In the genomic region with DNA sequence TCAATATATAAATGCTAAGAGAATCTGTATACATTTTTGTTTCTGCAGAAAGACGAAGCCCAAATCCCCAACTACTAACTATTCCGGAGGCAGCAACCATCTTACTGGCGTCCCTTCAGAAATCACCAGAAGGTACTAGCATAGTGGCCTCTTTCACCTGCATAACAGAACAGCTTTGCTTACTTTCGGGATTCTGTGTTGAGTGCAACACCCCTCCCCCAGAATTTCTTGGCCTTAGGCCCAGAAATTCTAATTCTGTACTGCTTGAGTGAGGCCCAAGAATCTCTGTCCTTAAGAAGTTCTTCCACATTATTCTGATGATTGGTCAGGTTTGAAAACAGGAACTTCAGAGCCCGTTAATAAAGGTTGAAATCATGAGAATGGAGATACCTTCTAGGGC, we compare ENCODE assay signal across 15 cellular contexts. TPM values are rescaled to one million over a fixed set of nuclear protein-coding genes. Genes with fewer than 3 reads are reported as not detected.
DNase-seq lines count a peak whose midpoint lies in the region; ATAC-seq, FAIRE-seq and TF ChIP-seq lines count a peak whose summit lies in the region.
"Had no signal": no experiment of that assay in that cellular context is flagged by ENCODE, and none has a peak within 500 bp of the region (broad histone marks: within the 10 kb centered on the region; RNA-seq: fewer than 3 reads in every experiment).

No MANE protein-coding gene starts in this region.

- TF ChIP-seq POLR2A in thyroid gland (IDR thresholded peaks at IDR 0.05) = peak in 1 of 2 donors; percentile 82

- peak; percentile 51 for ATAC-seq in Right ventricle myocardium inferior

- H3K27me3 ChIP-seq in astrocyte (ENCODE audit: insufficient read depth, low read length) (no peaks in the 10 kb centered on the region), thyroid gland (no peaks in the 10 kb centered on the region), colonic mucosa (peaks cover 17% of the 10 kb centered on the region)
- H3K27me3 ChIP-seq: dorsolateral prefrontal cortex, Peyer's patch had no signal

- H3K79me2 ChIP-seq in astrocyte (ENCODE audit: insufficient read depth, low read length) = no peaks in the 10 kb centered on the region

- peaks cover 3% of the 10 kb centered on the region for H3K4me1 ChIP-seq in astrocyte (ENCODE audit: insufficient read depth, low read length)
- H3K4me1 ChIP-seq in thyroid gland = peaks cover 14 to 17% of the 10 kb centered on the region in 2 donors
- no peaks in the 10 kb centered on the region for H3K4me1 ChIP-seq in colonic mucosa
- H3K4me1 ChIP-seq: Peyer's patch had no signal

- intact Hi-C loops in Right ventricle myocardium inferior (cut with DNase I) = loop anchor here (10.0 kb wide), 2 partner anchors 76 to 156 kb away; a partner anchor contains a TSS
- intact Hi-C loops in cardiac septum (cut with DNase I) = no loop called here
- intact Hi-C loops in thyroid gland (cut with DNase I) = no loop called here
- intact Hi-C loops in colonic mucosa (cut with DNase I) = no loop called here

- H3K9ac ChIP-seq in astrocyte (ENCODE audit: low read length) = no peak overlapping the region
- no peak overlapping the region for H3K9ac ChIP-seq in colonic mucosa (ENCODE audit: low read depth in 2 of 2, low read length in 2 of 2)

- H3K27ac ChIP-seq in astrocyte (ENCODE audit: low read depth, low read length) (no peak overlapping the region), thyroid gland (peak overlapping the region; percentile 85 to 90 (median 89)), colonic mucosa (no peak overlapping the region)
- H3K27ac ChIP-seq: Peyer's patch had no signal

- FAIRE-seq in astrocyte (lab: Jason Lieb, UNC) = no peak

- peaks cover 21% of the 10 kb centered on the region for H3K4me1 Mint-ChIP-seq in astrocyte (ENCODE audit: low read depth, unreplicated experiment)
- peaks cover 27% of the 10 kb centered on the region for H3K4me1 Mint-ChIP-seq in osteocyte (ENCODE audit: unreplicated experiment)

- DNase-seq in Right ventricle myocardium inferior (ENCODE audit: missing footprints) (no peak), cardiac septum (ENCODE audit: low spot score) (no peak), astrocyte (ENCODE audit: low read depth) (no peak), kidney glomerular epithelial cell (lab: John Stamatoyannopoulos, UW) (peak; percentile 89), thyroid gland (peak; percentile 84 to 86), osteocyte (ENCODE audit: extremely low spot score, unreplicated experiment) (no peak), A172 (ENCODE audit: low spot score) (no peak), colonic mucosa (no peak)
- DNase-seq: activated CD8-positive, alpha-beta memory T cell treated with anti-CD3 and anti-CD28 coated beads for 24 hours; dorsolateral prefrontal cortex; islet precursor cell; MV-4-11; NCI-H510A; Peyer's patch; T1000 had no signal

- H3K27me3 Mint-ChIP-seq in astrocyte (ENCODE audit: low read depth, unreplicated experiment) = no peaks in the 10 kb centered on the region
- no peaks in the 10 kb centered on the region for H3K27me3 Mint-ChIP-seq in osteocyte (ENCODE audit: unreplicated experiment)

- H3K9me3 Mint-ChIP-seq in astrocyte (ENCODE audit: unreplicated experiment) (no peaks in the 10 kb centered on the region), osteocyte (ENCODE audit: unreplicated experiment) (no peaks in the 10 kb centered on the region)

- H3K4me2 ChIP-seq in astrocyte (ENCODE audit: low read length) = no peak overlapping the region

- H3K36me3 Mint-ChIP-seq in astrocyte (ENCODE audit: low read depth, unreplicated experiment) (peaks cover 2% of the 10 kb centered on the region), osteocyte (ENCODE audit: unreplicated experiment) (peaks cover 3% of the 10 kb centered on the region)

- H4K20me1 ChIP-seq in astrocyte (ENCODE audit: insufficient read depth, low read length) = no peaks in the 10 kb centered on the region

- no peaks in the 10 kb centered on the region for H3K36me3 ChIP-seq in astrocyte (ENCODE audit: insufficient read depth, low read length)
- H3K36me3 ChIP-seq in thyroid gland = no peaks in the 10 kb centered on the region
- no peaks in the 10 kb centered on the region for H3K36me3 ChIP-seq in colonic mucosa
- H3K36me3 ChIP-seq: Peyer's patch had no signal

- no peak overlapping the region for H3K27ac Mint-ChIP-seq in astrocyte (ENCODE audit: unreplicated experiment)
- no peak overlapping the region for H3K27ac Mint-ChIP-seq in osteocyte (ENCODE audit: unreplicated experiment)

- peak overlapping the region; percentile 87 for H3K4me3 Mint-ChIP-seq in astrocyte (ENCODE audit: unreplicated experiment)
- no peak overlapping the region for H3K4me3 Mint-ChIP-seq in osteocyte (ENCODE audit: unreplicated experiment)

- H3K4me3 ChIP-seq in astrocyte (ENCODE audit: insufficient read depth, low read depth, low read length) (no peak overlapping the region), thyroid gland (replicated peaks in 1 of 3) (no peak overlapping the region), colonic mucosa (no peak overlapping the region)
- H3K4me3 ChIP-seq: Peyer's patch had no signal

- no peak for TF ChIP-seq CTCF in astrocyte (IDR thresholded peaks at IDR 0.05; ENCODE audit: insufficient read depth, low read depth, low read length)
- TF ChIP-seq CTCF in thyroid gland (IDR thresholded peaks at IDR 0.05) = no peak
- TF ChIP-seq CTCF in osteocyte (IDR thresholded peaks at IDR 0.05) = no peak
- no peak for TF ChIP-seq CTCF in colonic mucosa (IDR thresholded peaks at IDR 0.05)

- H2AFZ ChIP-seq in astrocyte (ENCODE audit: low read depth, low read length) = no peak overlapping the region

- H3K9me3 ChIP-seq in astrocyte (ENCODE audit: insufficient read depth, low read depth, low read length) (no peaks in the 10 kb centered on the region), thyroid gland (no peaks in the 10 kb centered on the region), colonic mucosa (no peaks in the 10 kb centered on the region)
- H3K9me3 ChIP-seq: Peyer's patch had no signal

- WGBS in thyroid gland, 2 donors = 29 to 40% methylated on average over 5 of the region's 5 CpGs

RNA-seq across cellular contexts. Expression of a gene that starts 2.9 kb away (rescaled TPM):
- total RNA-seq in Right ventricle myocardium inferior (12.4 TPM), cardiac septum (10.0 TPM), astrocyte (19.8 and 26.1 TPM in 2 replicates), thyroid gland (10 to 100 TPM; 18.0 to 48.2 (median 40.4) TPM), osteocyte (9.4 and 11.6 TPM in 2 replicates), colonic mucosa (not detected)
- 0.07 TPM in 1 of 2 replicates, not detected in the other for total RNA-seq in A172 (2014; rRNA removed; shearing (Covaris generic))
- total RNA-seq: Peyer's patch had no signal

RNA-seq across cellular contexts. Expression of a gene that starts 27.4 kb away (rescaled TPM):
- total RNA-seq in Right ventricle myocardium inferior = 22.0 TPM
- total RNA-seq in cardiac septum = 26.6 TPM
- total RNA-seq in astrocyte = 90.3 and 93.5 TPM in 2 replicates
- total RNA-seq in thyroid gland = 100 to 1,000 TPM in 1 of 4 donors, 10 to 100 TPM in 3; 22.5 to 108 (median 40.1) TPM
- 56.9 and 65.4 TPM in 2 replicates for total RNA-seq in osteocyte
- total RNA-seq in A172 (2014; rRNA removed; shearing (Covaris generic)) = 57.5 and 102 TPM in 2 replicates
- 10 to 100 TPM; 28.3 to 35.5 TPM for total RNA-seq in colonic mucosa

RNA-seq across cellular contexts. Expression of a gene that starts 27.5 kb away (rescaled TPM):
- total RNA-seq in Right ventricle myocardium inferior = 19.4 TPM
- total RNA-seq in cardiac septum = 22.3 TPM
- 49.1 and 49.7 TPM in 2 replicates for total RNA-seq in astrocyte
- 10 to 100 TPM; 26.8 to 71.2 (median 46.4) TPM for total RNA-seq in thyroid gland
- 40.7 and 43.4 TPM in 2 replicates for total RNA-seq in osteocyte
- 118 and 125 TPM in 2 replicates for total RNA-seq in A172 (2014; rRNA removed; shearing (Covaris generic))
- 10 to 100 TPM; 15.7 to 15.8 TPM for total RNA-seq in colonic mucosa

Comparison
In these comparisons a context has a peak if more than half of its experiments do, and no peak if none do; other contexts are left out.
1. DNase-seq: peak in kidney glomerular epithelial cell (single experiment) and thyroid gland (2 of 2); none in Right ventricle myocardium inferior (single experiment), cardiac septum (single experiment), astrocyte (single experiment), osteocyte (single experiment), A172 (single experiment) and colonic mucosa (single experiment).
2. H3K27ac ChIP-seq: peak in thyroid gland (3 of 3); none in astrocyte (single experiment) and colonic mucosa (single experiment).